12 cellular contexts compared by ENCODE assay signal in the genomic region with DNA sequence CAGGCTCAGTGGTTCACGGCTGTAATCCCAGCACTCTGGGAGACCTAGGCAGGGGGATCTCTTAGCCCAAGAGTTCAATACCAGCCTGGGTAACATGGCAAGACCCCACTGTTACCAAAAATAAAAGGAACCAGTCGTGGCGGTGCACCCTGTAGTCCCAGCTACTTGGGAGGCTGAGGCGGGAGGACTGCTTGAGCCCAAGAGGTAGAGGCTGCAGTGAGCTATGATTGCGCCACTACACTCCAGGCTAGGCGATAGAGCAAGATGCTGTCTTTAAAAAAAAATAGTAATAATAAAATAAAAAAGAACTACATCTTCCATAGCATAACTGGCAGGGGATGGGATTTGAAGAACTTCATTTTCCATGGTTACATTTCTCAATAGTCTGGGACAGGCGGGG. TPM values are rescaled to one million over a fixed set of nuclear protein-coding genes. Genes with fewer than 3 reads are reported as not detected.
A peak's percentile ranks its signal among the peaks of the same experiment; 100 is the strongest.
DNase-seq lines count a peak whose midpoint lies in the region; ATAC-seq and TF ChIP-seq lines count a peak whose summit lies in the region.
"Had no signal": no experiment of that assay in that cellular context is flagged by ENCODE, and none has a peak within 500 bp of the region (broad histone marks: within the 10 kb centered on the region; RNA-seq: fewer than 3 reads in every experiment).

No MANE protein-coding gene starts in this region.

- no peak overlapping the region for H3K27ac ChIP-seq in iPS-20b (ENCODE audit: low read length)

- no peaks in the 10 kb centered on the region for H3K9me3 ChIP-seq in iPS-20b (ENCODE audit: insufficient read depth, low read depth, low read length)

- peak overlapping the region; percentile 56; the same call in 1 of the 2 replicates for H3K9ac ChIP-seq in iPS-20b (ENCODE audit: low read depth, low read length)

- H3K9me3 Mint-ChIP-seq in activated naive CD4-positive, alpha-beta T cell treated with anti-CD3 and anti-CD28 coated beads, Interleukin-2, amount 10 ng/mL, durations not matched to agents 7 days and 5 days, result no peaks in the 10 kb centered on the region
- H3K9me3 Mint-ChIP-seq in activated T-helper 17 cell treated with anti-CD3 and anti-CD28 coated beads, Interleukin-2, amount 50 U/mL, for 72 hours, result no peaks in the 10 kb centered on the region
- H3K9me3 Mint-ChIP-seq in type B pancreatic cell, result no peaks in the 10 kb centered on the region

- H3K27me3 ChIP-seq in iPS-20b (ENCODE audit: insufficient read depth, low read length), result peaks cover 39% of the 10 kb centered on the region

- H3K4me3 Mint-ChIP-seq in activated naive CD4-positive, alpha-beta T cell treated with anti-CD3 and anti-CD28 coated beads, Interleukin-2, amount 10 ng/mL, durations not matched to agents 7 days and 5 days, result peak overlapping the region; percentile 79
- H3K4me3 Mint-ChIP-seq in activated T-helper 17 cell treated with anti-CD3 and anti-CD28 coated beads, Interleukin-2, amount 50 U/mL, for 72 hours, result peak overlapping the region; percentile 82
- H3K4me3 Mint-ChIP-seq in type B pancreatic cell, result peak overlapping the region; percentile 96

- no peaks in the 10 kb centered on the region for H3K36me3 Mint-ChIP-seq in activated naive CD4-positive, alpha-beta T cell treated with anti-CD3 and anti-CD28 coated beads, Interleukin-2, amount 10 ng/mL, durations not matched to agents 7 days and 5 days
- no peaks in the 10 kb centered on the region for H3K36me3 Mint-ChIP-seq in activated T-helper 17 cell treated with anti-CD3 and anti-CD28 coated beads, Interleukin-2, amount 50 U/mL, for 72 hours (ENCODE audit: low read depth)
- H3K36me3 Mint-ChIP-seq in type B pancreatic cell, result no peaks in the 10 kb centered on the region

- peaks cover 31% of the 10 kb centered on the region for H3K4me1 Mint-ChIP-seq in activated naive CD4-positive, alpha-beta T cell treated with anti-CD3 and anti-CD28 coated beads, Interleukin-2, amount 10 ng/mL, durations not matched to agents 7 days and 5 days
- H3K4me1 Mint-ChIP-seq in activated T-helper 17 cell treated with anti-CD3 and anti-CD28 coated beads, Interleukin-2, amount 50 U/mL, for 72 hours, result peaks cover 17% of the 10 kb centered on the region
- peaks cover 16% of the 10 kb centered on the region for H3K4me1 Mint-ChIP-seq in type B pancreatic cell (ENCODE audit: unreplicated experiment)

- H3K27ac Mint-ChIP-seq in activated naive CD4-positive, alpha-beta T cell treated with anti-CD3 and anti-CD28 coated beads, Interleukin-2, amount 10 ng/mL, durations not matched to agents 7 days and 5 days, result no peak overlapping the region
- no peak overlapping the region for H3K27ac Mint-ChIP-seq in activated T-helper 17 cell treated with anti-CD3 and anti-CD28 coated beads, Interleukin-2, amount 50 U/mL, for 72 hours
- peak overlapping the region; percentile 56 for H3K27ac Mint-ChIP-seq in type B pancreatic cell

- H3K36me3 ChIP-seq in iPS-20b (ENCODE audit: insufficient read depth, low read depth, low read length), result no peaks in the 10 kb centered on the region

- peaks cover 19% of the 10 kb centered on the region for H3K27me3 Mint-ChIP-seq in activated naive CD4-positive, alpha-beta T cell treated with anti-CD3 and anti-CD28 coated beads, Interleukin-2, amount 10 ng/mL, durations not matched to agents 7 days and 5 days
- no peaks in the 10 kb centered on the region for H3K27me3 Mint-ChIP-seq in activated T-helper 17 cell treated with anti-CD3 and anti-CD28 coated beads, Interleukin-2, amount 50 U/mL, for 72 hours
- peaks cover 3% of the 10 kb centered on the region for H3K27me3 Mint-ChIP-seq in type B pancreatic cell

- no peaks in the 10 kb centered on the region for H3K4me1 ChIP-seq in iPS-20b (ENCODE audit: insufficient read depth, low read length)

- ATAC-seq in activated T-helper 17 cell treated with anti-CD3 and anti-CD28 coated beads, Interleukin-2, amount 50 U/mL, for 72 hours (replicated peaks), result no peak
- ATAC-seq in GM21423 (IDR thresholded peaks at IDR 0.05; ENCODE audit: unreplicated experiment), result no peak

- peak overlapping the region; percentile 93; the same call in 1 of the 2 replicates for H3K4me3 ChIP-seq in iPS-20b (ENCODE audit: low read length)

- no peak for DNase-seq in activated naive CD4-positive, alpha-beta T cell treated with anti-CD3 and anti-CD28 coated beads, Interleukin-2, amount 10 ng/mL, durations not matched to agents 7 days and 5 days
- no peak for DNase-seq in activated naive CD4-positive, alpha-beta T cell treated with Interleukin-2 at 50 U/mL for 16 hours
- DNase-seq in type B pancreatic cell (ENCODE audit: extremely low spot score, unreplicated experiment) (no peak), NCI-H2081 treated with DMSO at 0.1 percent for 48 hours (lab: John Stamatoyannopoulos, UW) (no peak), NCI-H2171 treated with DMSO at 0.1 percent for 48 hours (lab: John Stamatoyannopoulos, UW) (no peak)
- DNase-seq: effector CD4-positive, alpha-beta T cell; NK-92 treated with Interleukin-12 subunit alpha and Interleukin-12 subunit beta, amount 100 ng/mL, for 24 hours; occipital lobe had no signal

- CTCF ChIA-PET in activated naive CD4-positive, alpha-beta T cell treated with anti-CD3 and anti-CD28 coated beads, Interleukin-2, amount 10 ng/mL, durations not matched to agents 7 days and 5 days (lab: Charles Lee), result interaction anchor here (1.4 to 7.9 kb wide), 5 partner anchors 15 to 93 kb away, joined by 3 to 58 read pairs (median 5); partner anchors contain the start of gene PHLDB3

- TF ChIP-seq CTCF in type B pancreatic cell (conservative IDR thresholded peaks at IDR 0.05), result no peak

RNA-seq across cellular contexts. Expression of gene LYPD3, which starts 3.0 kb away (rescaled TPM):
- total RNA-seq in activated T-helper 17 cell treated with anti-CD3 and anti-CD28 coated beads, Interleukin-2, amount 50 U/mL, for 72 hours, result 1 to 10 TPM; 1.0 to 3.0 TPM
- 13.3 and 66.4 TPM in 2 replicates for total RNA-seq in type B pancreatic cell (ENCODE audit: low replicate concordance)
- total RNA-seq: occipital lobe had no signal

RNA-seq across cellular contexts. Expression of gene PHLDB3, which starts 42.2 kb away (rescaled TPM):
- 10 to 100 TPM; 16.7 to 25.5 TPM for total RNA-seq in activated T-helper 17 cell treated with anti-CD3 and anti-CD28 coated beads, Interleukin-2, amount 50 U/mL, for 72 hours
- 37.9 and 114 TPM in 2 replicates for total RNA-seq in type B pancreatic cell (ENCODE audit: low replicate concordance)

RNA-seq across cellular contexts. Expression of gene TEX101, which starts 47.7 kb away (rescaled TPM):
- not detected for total RNA-seq in activated T-helper 17 cell treated with anti-CD3 and anti-CD28 coated beads, Interleukin-2, amount 50 U/mL, for 72 hours
- not detected in 2 replicates for total RNA-seq in type B pancreatic cell (ENCODE audit: low replicate concordance)
- total RNA-seq: liver, occipital lobe had no signal
